In the genomic region with DNA sequence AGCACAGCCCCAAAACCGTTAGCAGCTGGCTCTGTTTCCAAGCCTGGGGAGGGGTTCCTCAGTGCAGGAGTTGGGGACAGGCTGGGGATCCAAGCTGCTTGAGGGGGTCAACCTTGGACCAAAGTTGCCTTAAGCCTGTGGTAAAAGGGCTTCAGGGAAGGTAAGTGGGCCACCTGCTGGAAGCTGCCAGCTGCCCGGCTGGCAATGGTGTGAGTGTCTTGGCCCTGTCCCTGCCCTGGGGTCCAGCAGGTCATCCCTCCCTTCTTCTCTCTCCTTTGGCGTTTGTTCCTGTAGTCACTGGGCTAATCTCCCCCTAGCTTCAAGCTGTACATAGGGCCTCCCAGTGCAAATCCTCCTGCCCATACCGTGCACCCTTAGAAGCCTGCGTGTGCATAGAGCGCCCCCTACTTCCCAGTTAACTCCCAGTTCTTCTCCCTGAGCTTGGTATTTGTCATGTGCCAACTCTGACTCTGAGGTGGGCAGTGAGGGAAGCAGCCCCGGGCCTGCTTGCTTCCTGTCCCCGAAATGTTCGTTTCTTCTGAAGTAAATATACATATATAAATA, we compare ENCODE assay signal across 8 cellular contexts. TPM values are rescaled to one million over a fixed set of nuclear protein-coding genes. Genes with fewer than 3 reads are reported as not detected.
A peak's percentile ranks its signal among the peaks of the same experiment; 100 is the strongest.
DNase-seq lines count a peak whose midpoint lies in the region; ATAC-seq and TF ChIP-seq lines count a peak whose summit lies in the region.

No MANE protein-coding gene starts in this region.

- H2AFZ ChIP-seq in hepatocyte, result no peak overlapping the region

- H4K20me1 ChIP-seq in hepatocyte (ENCODE audit: insufficient read depth, poor library complexity, severe bottlenecking), result no peaks in the 10 kb centered on the region

- no peaks in the 10 kb centered on the region for H3K9me2 ChIP-seq in hepatocyte (replicated peaks; ENCODE audit: insufficient read depth)

- no peak for TF ChIP-seq POLR2A in uterus (IDR thresholded peaks at IDR 0.05)

- in situ Hi-C loops in Caki2 (cut with HindIII; ENCODE audit: low pct_unique_long_range_greater_than_20kb, low sequenced_read_pairs), result no loop called here

- H3K4me1 ChIP-seq in hepatocyte (ENCODE audit: insufficient read depth), result peaks cover 7% of the 10 kb centered on the region
- H3K4me1 ChIP-seq in uterus, result peaks cover 0 to 1% of the 10 kb centered on the region in 2 donors

- WGBS in hepatocyte (ENCODE audit: low lambda C conversion rate, missing lambda C conversion rate), result 51% methylated on average over 9 of the region's 9 CpGs

- ATAC-seq in HG02763 (IDR thresholded peaks at IDR 0.05; ENCODE audit: unreplicated experiment), result no peak
- no peak for ATAC-seq in HG03159 (IDR thresholded peaks at IDR 0.05; ENCODE audit: unreplicated experiment)

- no peaks in the 10 kb centered on the region for H3K27me3 ChIP-seq in HL-60 (ENCODE audit: insufficient read depth, poor library complexity, severe bottlenecking)
- no peaks in the 10 kb centered on the region for H3K27me3 ChIP-seq in hepatocyte
- no peaks in the 10 kb centered on the region for H3K27me3 ChIP-seq in uterus

- H3K36me3 ChIP-seq in hepatocyte (replicated peaks; ENCODE audit: insufficient read depth, low read depth), result no peaks in the 10 kb centered on the region
- H3K36me3 ChIP-seq in uterus, result no peaks in the 10 kb centered on the region

- H3K4me3 ChIP-seq in HL-60 (replicated peaks; ENCODE audit: insufficient read depth, low read length) (no peak overlapping the region), hepatocyte (no peak overlapping the region), uterus (no peak overlapping the region)

- peaks cover 24% of the 10 kb centered on the region for H3K79me2 ChIP-seq in hepatocyte

- TF ChIP-seq CTCF in HL-60 (IDR thresholded peaks at IDR 0.05; ENCODE audit: insufficient read depth, low read length) (peak; percentile 27), hepatocyte (IDR thresholded peaks at IDR 0.05; ENCODE audit: poor library complexity) (peak; percentile 70), uterus (IDR thresholded peaks at IDR 0.05) (peak; percentile 47 to 61 (median 54))

- intact Hi-C loops in uterus (cut with DNase I; ENCODE audit: low total_unique reads), result loop anchor here (5.0 kb wide), 1 partner anchor 41 kb away; no protein-coding TSS in a partner anchor

- DNase-seq in Caki2 (ENCODE audit: low read depth) (peak; percentile 44), HL-60 (ENCODE audit: low read depth in 1 of 2, low spot score in 1 of 2) (peak in 1 of 2 experiments; percentile 38), SW480 (ENCODE audit: low spot score) (peak; percentile 69), hepatocyte (ENCODE audit: low spot score) (peak; percentile 90), uterus (peak in 1 of 2 donors; percentile 68)
- DNase-seq in activated naive CD4-positive, alpha-beta T cell treated with Interleukin-2 at 50 U/mL for 16 hours, result no peak

- H3K27ac ChIP-seq in HL-60 (replicated peaks), result no peak overlapping the region
- H3K27ac ChIP-seq in hepatocyte, result peak overlapping the region; percentile 7
- peak overlapping the region in 1 of 2 donors; percentile 7 for H3K27ac ChIP-seq in uterus

- H3K9me3 ChIP-seq in hepatocyte (ENCODE audit: low read depth), result no peaks in the 10 kb centered on the region
- no peaks in the 10 kb centered on the region for H3K9me3 ChIP-seq in uterus

- no peak overlapping the region for H3K4me2 ChIP-seq in hepatocyte

RNA-seq across cellular contexts. Expression of gene TMEM258, which starts 4.4 kb away (rescaled TPM):
- 61.3 and 85.2 TPM in 2 replicates for total RNA-seq in Caki2 (2014; rRNA removed; shearing (Covaris generic); ENCODE audit: low replicate concordance)
- total RNA-seq in hepatocyte (64.7 and 90.9 TPM in 2 replicates), uterus (10 to 100 TPM; 14.6 to 96.9 (median 38.7) TPM)
- 253 and 255 TPM in 2 replicates for polyA plus RNA-seq in hepatocyte

RNA-seq across cellular contexts. Expression of gene FEN1, which starts 4.7 kb away (rescaled TPM):
- 61.0 and 66.9 TPM in 2 replicates for total RNA-seq in Caki2 (2014; rRNA removed; shearing (Covaris generic); ENCODE audit: low replicate concordance)
- total RNA-seq in hepatocyte, result 14.2 and 15.4 TPM in 2 replicates
- polyA plus RNA-seq in hepatocyte, result 13.6 and 21.0 TPM in 2 replicates
- 10 to 100 TPM in 1 of 4 donors, 1 to 10 TPM in 2, under 1 TPM in 1; 0.77 to 19.4 (median 6.8) TPM for total RNA-seq in uterus

RNA-seq across cellular contexts. Expression of gene FADS1, which starts 28.8 kb away (rescaled TPM):
- total RNA-seq in Caki2 (2014; rRNA removed; shearing (Covaris generic); ENCODE audit: low replicate concordance), result 49.8 and 55.0 TPM in 2 replicates
- 151 and 159 TPM in 2 replicates for total RNA-seq in hepatocyte
- polyA plus RNA-seq in hepatocyte, result 218 and 230 TPM in 2 replicates
- 10 to 100 TPM; 23.8 to 57.1 (median 38.3) TPM for total RNA-seq in uterus

RNA-seq across cellular contexts. Expression of gene MYRF, which starts 35.6 kb away (rescaled TPM):
- total RNA-seq in Caki2 (2014; rRNA removed; shearing (Covaris generic); ENCODE audit: low replicate concordance), result 2.5 and 7.4 TPM in 2 replicates
- 42.2 and 57.3 TPM in 2 replicates for total RNA-seq in hepatocyte
- 96.7 and 115 TPM in 2 replicates for polyA plus RNA-seq in hepatocyte
- total RNA-seq in uterus, result 100 to 1,000 TPM in 1 of 4 donors, 10 to 100 TPM in 2, 1 to 10 TPM in 1; 6.4 to 106 (median 12.7) TPM

RNA-seq across cellular contexts. Expression of gene FADS2, which starts 40.1 kb away (rescaled TPM):
- total RNA-seq in Caki2 (2014; rRNA removed; shearing (Covaris generic); ENCODE audit: low replicate concordance), result 5.7 and 8.6 TPM in 2 replicates
- total RNA-seq in hepatocyte, result 256 and 317 TPM in 2 replicates
- polyA plus RNA-seq in hepatocyte, result 277 and 356 TPM in 2 replicates
- total RNA-seq in uterus, result 100 to 1,000 TPM in 2 of 4 donors, 10 to 100 TPM in 2; 13.5 to 117 (median 84.9) TPM
